In the genomic region with DNA sequence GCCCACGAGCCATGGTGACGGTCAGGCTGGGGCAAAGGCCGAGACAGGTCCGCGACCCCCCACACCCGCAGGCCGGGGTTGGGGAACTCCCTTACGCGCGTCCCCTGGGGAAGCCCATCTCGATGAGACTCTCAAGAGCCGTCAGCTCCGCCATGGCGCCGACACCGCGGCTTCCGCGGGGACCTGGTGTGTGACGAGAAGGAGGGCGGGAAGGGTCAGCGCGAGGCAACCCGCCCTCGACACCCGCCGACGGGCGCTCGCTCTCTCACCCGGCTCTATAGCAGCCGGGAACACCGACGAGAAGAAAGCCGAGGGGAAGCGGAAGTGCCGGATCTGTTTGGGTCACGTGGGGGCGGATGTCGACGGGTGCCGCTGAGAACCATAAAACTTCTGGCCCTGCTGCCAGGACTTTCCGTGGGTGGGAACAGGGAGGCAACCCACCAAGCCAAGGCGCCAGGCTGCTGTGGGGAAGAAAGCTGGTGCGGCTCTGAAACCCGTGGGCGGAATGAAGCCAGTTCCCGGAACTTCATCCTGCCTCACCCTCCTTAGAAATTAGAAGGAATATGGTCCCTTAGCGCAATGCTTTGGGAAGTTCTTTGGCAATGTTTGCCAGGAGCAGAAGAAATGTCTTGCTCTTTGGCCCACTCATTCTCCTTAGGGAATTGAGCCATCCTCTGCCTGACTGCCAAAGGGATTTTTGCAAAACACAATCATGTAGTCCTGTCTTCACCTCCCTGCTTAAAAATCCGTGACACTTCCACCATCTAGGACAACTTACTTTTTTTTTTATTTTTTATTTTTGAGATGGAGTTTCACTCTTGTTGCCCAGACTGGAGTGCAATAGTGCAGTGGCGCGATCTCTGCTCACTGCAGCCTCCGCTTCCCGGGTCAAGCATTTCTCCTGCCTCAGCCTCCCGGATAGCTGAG, we compare ENCODE assay signal across 1 cellular context.
TF ChIP-seq lines count a peak whose summit lies in the region.

A gene with protein sequence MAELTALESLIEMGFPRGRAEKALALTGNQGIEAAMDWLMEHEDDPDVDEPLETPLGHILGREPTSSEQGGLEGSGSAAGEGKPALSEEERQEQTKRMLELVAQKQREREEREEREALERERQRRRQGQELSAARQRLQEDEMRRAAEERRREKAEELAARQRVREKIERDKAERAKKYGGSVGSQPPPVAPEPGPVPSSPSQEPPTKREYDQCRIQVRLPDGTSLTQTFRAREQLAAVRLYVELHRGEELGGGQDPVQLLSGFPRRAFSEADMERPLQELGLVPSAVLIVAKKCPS (minus strand): TSS at position 304 of the 927 bp plus-strand sequence. CDS start 150 bp downstream, at position 154.

TF ChIP-seq in H1, 55 proteins besides CTCF, POLR2A, EP300 and RAD21:
- peak; percentile 79 for TF ChIP-seq PHF8 (conservative IDR thresholded peaks at IDR 0.05; ENCODE audit: low read depth, low read length)
- TF ChIP-seq TBP (IDR thresholded peaks at IDR 0.05; ENCODE audit: low read depth, low read length) = peak; percentile 72
- peak; percentile 34 for TF ChIP-seq SAP30 (IDR thresholded peaks at IDR 0.05; ENCODE audit: insufficient read depth, insufficient replicate concordance, low read length)
- TF ChIP-seq YY1 (IDR thresholded peaks at IDR 0.05; ENCODE audit: low read depth, low read length) = peak; percentile 52; the same call in 1 of the 2 replicates
- peak; percentile 82; the same call in 1 of the 2 replicates for TF ChIP-seq GABPA (IDR thresholded peaks at IDR 0.05; ENCODE audit: borderline replicate concordance, insufficient read depth, low read length)
- peak; percentile 58 for TF ChIP-seq ASH2L (IDR thresholded peaks at IDR 0.05; ENCODE audit: low read length)
- TF ChIP-seq CBX8 (IDR thresholded peaks at IDR 0.05; ENCODE audit: borderline replicate concordance, low read depth, low read length) = no peak
- TF ChIP-seq TAF1 (IDR thresholded peaks at IDR 0.05; ENCODE audit: low read depth, low read length) = peak; percentile 80
- TF ChIP-seq SP4 (IDR thresholded peaks at IDR 0.05; ENCODE audit: low read length) = no peak
- peak; percentile 63; the same call in 1 of the 2 replicates for TF ChIP-seq RBBP5 (IDR thresholded peaks at IDR 0.05; ENCODE audit: borderline replicate concordance, low read depth, low read length)
- TF ChIP-seq ZNF274 (IDR thresholded peaks at IDR 0.05; ENCODE audit: borderline replicate concordance, extremely low read depth, low read length) = no peak
- TF ChIP-seq, protein P1, sequence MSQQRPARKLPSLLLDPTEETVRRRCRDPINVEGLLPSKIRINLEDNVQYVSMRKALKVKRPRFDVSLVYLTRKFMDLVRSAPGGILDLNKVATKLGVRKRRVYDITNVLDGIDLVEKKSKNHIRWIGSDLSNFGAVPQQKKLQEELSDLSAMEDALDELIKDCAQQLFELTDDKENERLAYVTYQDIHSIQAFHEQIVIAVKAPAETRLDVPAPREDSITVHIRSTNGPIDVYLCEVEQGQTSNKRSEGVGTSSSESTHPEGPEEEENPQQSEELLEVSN (IDR thresholded peaks at IDR 0.05) = peak; percentile 73
- peak; percentile 67 for TF ChIP-seq KDM4A (IDR thresholded peaks at IDR 0.05; ENCODE audit: low read depth, low read length, severe bottlenecking)
- no peak for TF ChIP-seq CEBPB (IDR thresholded peaks at IDR 0.05; ENCODE audit: low read depth, low read length)
- TF ChIP-seq, protein P2, sequence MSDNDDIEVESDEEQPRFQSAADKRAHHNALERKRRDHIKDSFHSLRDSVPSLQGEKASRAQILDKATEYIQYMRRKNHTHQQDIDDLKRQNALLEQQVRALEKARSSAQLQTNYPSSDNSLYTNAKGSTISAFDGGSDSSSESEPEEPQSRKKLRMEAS (IDR thresholded peaks at IDR 0.05) = peak; percentile 89
- TF ChIP-seq KDM5A (IDR thresholded peaks at IDR 0.05; ENCODE audit: low read length) = peak; percentile 62; the same call in 1 of the 2 replicates
- TF ChIP-seq EGR1 (IDR thresholded peaks at IDR 0.05; ENCODE audit: borderline replicate concordance, low read depth, low read length) = peak; percentile 80
- TF ChIP-seq GTF2F1 (IDR thresholded peaks at IDR 0.05; ENCODE audit: borderline replicate concordance, low read depth, low read length) = 0 out of 2 replicates have a peak, but pooled peaks have one; percentile 26
- peak; percentile 61 for TF ChIP-seq POLR2AphosphoS5 (IDR thresholded peaks at IDR 0.05; ENCODE audit: low read depth, low read length)
- TF ChIP-seq SIN3A (conservative IDR thresholded peaks at IDR 0.05 in 1 of 2, IDR thresholded peaks at IDR 0.05 in 1 of 2; ENCODE audit: low read depth in 1 of 2, low read length in 2 of 2) = peak; percentile 80 to 92; a peak in 3 of 4 replicates
- no peak for TF ChIP-seq CHD1 (IDR thresholded peaks at IDR 0.05; ENCODE audit: low read depth, low read length)
- TF ChIP-seq, protein P3, sequence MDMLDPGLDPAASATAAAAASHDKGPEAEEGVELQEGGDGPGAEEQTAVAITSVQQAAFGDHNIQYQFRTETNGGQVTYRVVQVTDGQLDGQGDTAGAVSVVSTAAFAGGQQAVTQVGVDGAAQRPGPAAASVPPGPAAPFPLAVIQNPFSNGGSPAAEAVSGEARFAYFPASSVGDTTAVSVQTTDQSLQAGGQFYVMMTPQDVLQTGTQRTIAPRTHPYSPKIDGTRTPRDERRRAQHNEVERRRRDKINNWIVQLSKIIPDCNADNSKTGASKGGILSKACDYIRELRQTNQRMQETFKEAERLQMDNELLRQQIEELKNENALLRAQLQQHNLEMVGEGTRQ (IDR thresholded peaks at IDR 0.05; ENCODE audit: low read length) = peak; percentile 95
- TF ChIP-seq CBX5 (IDR thresholded peaks at IDR 0.05; ENCODE audit: low read depth, low read length) = no peak
- peak in 1 of 2 experiments; percentile 81; a peak in 1 of 4 replicates for TF ChIP-seq HDAC2 (IDR thresholded peaks at IDR 0.05; ENCODE audit: borderline replicate concordance in 1 of 2, low read depth in 2 of 2, low read length in 2 of 2)
- TF ChIP-seq, protein P4, sequence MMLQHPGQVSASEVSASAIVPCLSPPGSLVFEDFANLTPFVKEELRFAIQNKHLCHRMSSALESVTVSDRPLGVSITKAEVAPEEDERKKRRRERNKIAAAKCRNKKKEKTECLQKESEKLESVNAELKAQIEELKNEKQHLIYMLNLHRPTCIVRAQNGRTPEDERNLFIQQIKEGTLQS (IDR thresholded peaks at IDR 0.05; ENCODE audit: insufficient read depth, low read depth, low read length) = peak; percentile 88
- TF ChIP-seq JUND (IDR thresholded peaks at IDR 0.05; ENCODE audit: low read length) = 0 out of 2 replicates have a peak, but pooled peaks have one; percentile 12
